In the genomic region with DNA sequence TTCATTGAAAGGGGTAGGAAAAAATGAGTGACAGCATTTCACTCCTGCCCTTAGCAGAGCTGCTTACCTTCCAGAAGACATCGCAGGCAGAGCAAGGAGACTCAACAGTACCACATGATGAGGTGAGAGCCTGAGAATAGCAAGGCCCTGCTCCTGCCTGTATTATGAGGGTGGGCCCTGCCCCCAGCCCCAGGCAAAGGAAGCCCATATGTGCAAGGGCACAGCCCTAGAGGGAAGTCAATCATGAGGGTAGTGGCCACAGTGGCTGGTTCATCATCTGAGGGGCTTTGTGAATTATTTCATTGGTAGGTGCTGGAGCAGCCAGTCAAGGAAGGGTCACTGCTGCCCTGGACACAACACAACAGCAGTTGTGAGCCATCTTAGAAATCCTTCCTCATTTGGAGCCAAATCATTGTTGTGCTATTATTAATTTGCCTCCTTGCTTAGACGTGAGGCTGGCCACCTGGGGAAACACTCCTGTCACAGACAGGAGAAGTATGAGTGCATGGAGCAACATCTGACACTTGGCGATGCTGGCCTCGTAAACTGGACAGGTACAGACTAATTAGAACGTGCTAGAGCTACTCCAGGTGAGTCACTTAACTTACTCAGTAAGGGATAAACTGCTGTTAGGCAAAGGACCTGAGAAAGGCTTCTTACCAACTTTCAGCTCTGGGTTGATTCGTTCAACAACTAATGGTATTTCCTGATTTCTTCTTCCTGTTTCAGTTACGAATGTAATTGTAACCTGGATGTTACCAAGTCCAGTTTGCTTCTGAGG, we compare ENCODE assay signal across 24 cellular contexts. TPM values are rescaled to one million over a fixed set of nuclear protein-coding genes. Genes with fewer than 3 reads are reported as not detected.
DNase-seq lines count a peak whose midpoint lies in the region; ATAC-seq and TF ChIP-seq lines count a peak whose summit lies in the region.
"Had no signal": no experiment of that assay in that cellular context is flagged by ENCODE, and none has a peak within 500 bp of the region (broad histone marks: within the 10 kb centered on the region; RNA-seq: fewer than 3 reads in every experiment).

No MANE protein-coding gene starts in this region.

- H4K20me1 ChIP-seq in DOHH2 (ENCODE audit: control insufficient read depth, insufficient read depth, low read depth, low read length) (no peaks in the 10 kb centered on the region), mammary epithelial cell (ENCODE audit: insufficient read depth, low read length) (no peaks in the 10 kb centered on the region)

- peak overlapping the region; percentile 53 for H3K27ac Mint-ChIP-seq in osteocyte (ENCODE audit: unreplicated experiment)
- H3K27ac Mint-ChIP-seq: GM23338 had no signal

- BruUV-seq in mammary epithelial cell (replicated peaks; lab: Mats Ljungman, UMichigan): no TSS peak

- peaks cover 43% of the 10 kb centered on the region for H3K4me1 Mint-ChIP-seq in osteocyte (ENCODE audit: unreplicated experiment)

- no peaks in the 10 kb centered on the region for H3K79me2 ChIP-seq in DOHH2 (ENCODE audit: control insufficient read depth, low read length)
- no peaks in the 10 kb centered on the region for H3K79me2 ChIP-seq in mammary epithelial cell (ENCODE audit: insufficient read depth, low read length)

- H3K4me1 ChIP-seq in DOHH2 (ENCODE audit: control insufficient read depth, low read length): peaks cover 4% of the 10 kb centered on the region; the same call in 1 of the 2 replicates
- H3K4me1 ChIP-seq in mammary epithelial cell (ENCODE audit: insufficient read depth, low read length): peaks cover 64% of the 10 kb centered on the region
- H3K4me1 ChIP-seq: adrenal gland had no signal

- ATAC-seq in activated CD4-positive, CD25-positive, alpha-beta regulatory T cell treated with anti-CD3 and anti-CD28 coated beads, Interleukin-2, amount 50 U/mL, for 24 hours: no peak
- ATAC-seq in GM21619 (IDR thresholded peaks at IDR 0.05; ENCODE audit: unreplicated experiment): no peak
- ATAC-seq in HG02763 (IDR thresholded peaks at IDR 0.05; ENCODE audit: unreplicated experiment): no peak
- ATAC-seq: GM23338, right cardiac atrium had no signal

- H3K9me2 ChIP-seq in DOHH2 (replicated peaks; ENCODE audit: control insufficient read depth, low read length): no peaks in the 10 kb centered on the region

- in situ Hi-C loops in mammary epithelial cell (cut with MboI; ENCODE audit: low sequenced_read_pairs in 2 of 2): loop anchor here in 1 of 2 donors (25.0 kb wide), 1 partner anchor 487 kb away; the partner anchor contains the start of gene STX6

- intact Hi-C loops in mammary epithelial cell (cut with micrococcal nuclease): loop anchor here (5.0 kb wide), 2 partner anchors 62 to 567 kb away; no protein-coding TSS in a partner anchor

- H3K4me3 Mint-ChIP-seq in osteocyte (ENCODE audit: unreplicated experiment): no peak overlapping the region
- H3K4me3 Mint-ChIP-seq: GM23338 had no signal

- H3K27me3 ChIP-seq in DOHH2 (ENCODE audit: control insufficient read depth, low read length) (no peaks in the 10 kb centered on the region), mammary epithelial cell (ENCODE audit: insufficient read depth, low read length) (no peaks in the 10 kb centered on the region)
- H3K27me3 ChIP-seq: adrenal gland, esophagus squamous epithelium, thyroid gland had no signal

- WGBS in mammary epithelial cell (ENCODE audit: low coverage, missing lambda C conversion rate): 17% methylated on average over 7 of the region's 7 CpGs

- H3K27me3 Mint-ChIP-seq in osteocyte (ENCODE audit: unreplicated experiment): no peaks in the 10 kb centered on the region

- no peak overlapping the region for H3K9ac ChIP-seq in mammary epithelial cell (ENCODE audit: insufficient read depth, low read length)

- H3K9me3 Mint-ChIP-seq in osteocyte (ENCODE audit: unreplicated experiment): no peaks in the 10 kb centered on the region
- H3K9me3 Mint-ChIP-seq: GM23338 had no signal

- dilution Hi-C loops in mammary epithelial cell (cut with HindIII; ENCODE audit: low sequenced_read_pairs): loop anchor here (5.0 to 10.0 kb wide), 2 partner anchors 70 to 87 kb away; no protein-coding TSS in a partner anchor

- no peak overlapping the region for H3K27ac ChIP-seq in DOHH2 (ENCODE audit: low read depth, low read length)
- H3K27ac ChIP-seq in mammary epithelial cell (ENCODE audit: insufficient read depth, low read depth, low read length): peak overlapping the region; percentile 23
- H3K27ac ChIP-seq: adrenal gland, thyroid gland had no signal

- TF ChIP-seq CTCF in DOHH2 (IDR thresholded peaks at IDR 0.05; ENCODE audit: low read depth, low read length, poor library complexity, severe bottlenecking): no peak
- TF ChIP-seq CTCF in mammary epithelial cell (conservative IDR thresholded peaks at IDR 0.05 in 1 of 2, IDR thresholded peaks at IDR 0.05 in 1 of 2; ENCODE audit: extremely low read depth in 1 of 2, insufficient read depth in 1 of 2, low read depth in 1 of 2, low read length in 2 of 2): no peak
- TF ChIP-seq CTCF in osteocyte (IDR thresholded peaks at IDR 0.05): no peak

- H3F3A ChIP-seq in DOHH2 (ENCODE audit: control insufficient read depth, insufficient read depth): no peaks in the 10 kb centered on the region

- CTCF ChIA-PET in mammary epithelial cell (lab: Charles Lee; ENCODE audit: low non-redundant PET): no interaction called here

- no peak overlapping the region for H3K4me3 ChIP-seq in DOHH2 (ENCODE audit: low read length)
- H3K4me3 ChIP-seq in mammary epithelial cell (replicated peaks in 1 of 3; ENCODE audit: insufficient read depth in 1 of 3, low read depth in 2 of 3, low read length in 3 of 3): peak overlapping the region in 1 of 3 experiments; percentile 7
- H3K4me3 ChIP-seq: adrenal gland, esophagus squamous epithelium, GM23338, thyroid gland had no signal

- H3K36me3 Mint-ChIP-seq in osteocyte (ENCODE audit: unreplicated experiment): no peaks in the 10 kb centered on the region

- H2AFZ ChIP-seq in mammary epithelial cell (ENCODE audit: low read depth, low read length): peak overlapping the region; percentile 72
- H2AFZ ChIP-seq: GM23338 had no signal

- H3K36me3 ChIP-seq in DOHH2 (ENCODE audit: control insufficient read depth, low read length): no peaks in the 10 kb centered on the region
- H3K36me3 ChIP-seq in mammary epithelial cell (ENCODE audit: insufficient read depth, low read length): no peaks in the 10 kb centered on the region
- H3K36me3 ChIP-seq: adrenal gland, esophagus squamous epithelium, thyroid gland had no signal

- H3K4me2 ChIP-seq in DOHH2 (ENCODE audit: low read length) (peak overlapping the region; percentile 33; the same call in 1 of the 2 replicates), mammary epithelial cell (ENCODE audit: insufficient read depth, low read depth, low read length) (peak overlapping the region; percentile 56)
- H3K4me2 ChIP-seq: GM23338 had no signal

- H3K9me3 ChIP-seq in DOHH2 (ENCODE audit: control insufficient read depth, insufficient read depth, low read length) (no peaks in the 10 kb centered on the region), mammary epithelial cell (replicated peaks; ENCODE audit: insufficient read depth, low read length) (no peaks in the 10 kb centered on the region)
- H3K9me3 ChIP-seq: adrenal gland, esophagus squamous epithelium, thyroid gland had no signal

- DNase-seq in MV-4-11 (lab: John Stamatoyannopoulos, UW): peak; percentile 40
- peak; percentile 52 for DNase-seq in mammary epithelial cell
- no peak for DNase-seq in osteocyte (ENCODE audit: extremely low spot score, unreplicated experiment)
- DNase-seq: activated CD4-positive, alpha-beta T cell treated with anti-CD3 and anti-CD28 coated beads, Interleukin-2, amount 50 U/mL, for 1 hour; activated CD8-positive, alpha-beta memory T cell treated with anti-CD3 and anti-CD28 coated beads, Interleukin-2, amount 50 U/mL, for 48 hours; activated effector memory CD4-positive, alpha-beta T cell treated with Interleukin-2 at 50 U/mL for 16 hours; adrenal gland; caudate nucleus; esophagus squamous epithelium; left ventricle myocardium superior; NCI-H2029; NCI-H345; occipital lobe; right cardiac atrium; RPMI8226; thyroid gland had no signal

RNA-seq across cellular contexts. Expression of gene ACBD6, which starts 22.7 kb away (rescaled TPM):
- 10 to 100 TPM; 50.7 to 77.8 TPM for total RNA-seq in mammary epithelial cell
- polyA plus RNA-seq in mammary epithelial cell: 60.0 TPM
- polyA minus RNA-seq in mammary epithelial cell: 50.0 TPM
- 57.5 and 66.6 TPM in 2 replicates for total RNA-seq in osteocyte

RNA-seq across cellular contexts. Expression of gene OVAAL, which starts 33.7 kb away (rescaled TPM):
- total RNA-seq in mammary epithelial cell: under 1 TPM in 1 of 2 donors, not detected in 1; 0.17 TPM
- 0.03 TPM for polyA plus RNA-seq in mammary epithelial cell
- not detected for polyA minus RNA-seq in mammary epithelial cell
- not detected in 2 replicates for total RNA-seq in osteocyte
- total RNA-seq: esophagus squamous epithelium, G401, glomerular endothelial cell, GM23338, occipital lobe, thyroid gland had no signal
- polyA plus RNA-seq: adrenal gland, BJ, GM23338 had no signal
